Comparison of ENCODE assay signal across 18 cellular contexts in genomic region chr5:16803831-16804230, GRCh38.
"Had no signal": no experiment of that assay in that cellular context is flagged by ENCODE, and none has a peak within 500 bp of the region (broad histone marks: within the 10 kb centered on the region; RNA-seq: fewer than 3 reads in every experiment).

No MANE protein-coding gene starts in this region.

- DNase-seq: activated CD4-positive, alpha-beta T cell treated with anti-CD3 and anti-CD28 coated beads, Interleukin-2, amount 50 U/mL, for 1 hour; activated CD8-positive, alpha-beta memory T cell treated with anti-CD3 and anti-CD28 coated beads for 24 hours; activated gamma-delta T cell treated with Interleukin-2 at 50 U/mL for 16 hours; amniotic stem cell; caudate nucleus; hippocampal formation; kidney; left lung; mammary epithelial cell; mucosa of descending colon; naive thymus-derived CD4-positive, alpha-beta T cell; retina; stimulated activated naive CD4-positive, alpha-beta T cell; T-helper 2 cell had no signal

- H3K27ac ChIP-seq: left lung, tibial nerve had no signal

- H3K4me3 Mint-ChIP-seq: activated naive CD8-positive, alpha-beta T cell; naive thymus-derived CD4-positive, alpha-beta T cell had no signal

- H3K9me3 ChIP-seq: left lung, mucosa of descending colon, tibial nerve had no signal

- H3K4me1 ChIP-seq: left lung had no signal

- ATAC-seq: activated CD4-positive, CD25-positive, alpha-beta regulatory T cell treated with anti-CD3 and anti-CD28 coated beads, Interleukin-2, amount 50 U/mL, for 24 hours; esophagus mucosa; left lung; mucosa of descending colon; naive thymus-derived CD4-positive, alpha-beta T cell had no signal

- H3K36me3 ChIP-seq: left lung, tibial nerve had no signal

- H3K4me3 ChIP-seq: left lung, mucosa of descending colon, tibial nerve had no signal

- H3K27me3 ChIP-seq: left lung, tibial nerve had no signal

- H3K27ac Mint-ChIP-seq: activated naive CD8-positive, alpha-beta T cell; naive thymus-derived CD4-positive, alpha-beta T cell had no signal

- H3K36me3 Mint-ChIP-seq: activated naive CD8-positive, alpha-beta T cell; naive thymus-derived CD4-positive, alpha-beta T cell had no signal
